27 cellular contexts compared by ENCODE assay signal in genomic region chr5:180548563-180548962, GRCh38. TPM values are rescaled to one million over a fixed set of nuclear protein-coding genes. Genes with fewer than 3 reads are reported as not detected.
A peak's percentile ranks its signal among the peaks of the same experiment; 100 is the strongest.
DNase-seq lines count a peak whose midpoint lies in the region; ATAC-seq, FAIRE-seq and TF ChIP-seq lines count a peak whose summit lies in the region.
"Had no signal": no experiment of that assay in that cellular context is flagged by ENCODE, and none has a peak within 500 bp of the region (broad histone marks: within the 10 kb centered on the region; RNA-seq: fewer than 3 reads in every experiment).

No MANE protein-coding gene starts in this region.

- H3K36me3 Mint-ChIP-seq in Caco-2 (ENCODE audit: insufficient read depth, unreplicated experiment): peaks cover 69% of the 10 kb centered on the region
- H3K36me3 Mint-ChIP-seq in astrocyte (ENCODE audit: low read depth, unreplicated experiment): peaks cover 18% of the 10 kb centered on the region
- no peaks in the 10 kb centered on the region for H3K36me3 Mint-ChIP-seq in natural killer cell

- no peaks in the 10 kb centered on the region for H3K27me3 Mint-ChIP-seq in Caco-2 (ENCODE audit: insufficient read depth, unreplicated experiment)
- H3K27me3 Mint-ChIP-seq in astrocyte (ENCODE audit: low read depth, unreplicated experiment): no peaks in the 10 kb centered on the region
- no peaks in the 10 kb centered on the region for H3K27me3 Mint-ChIP-seq in natural killer cell (ENCODE audit: low read depth in 2 of 2)

- no peak overlapping the region for H3K9ac ChIP-seq in HUES6 (ENCODE audit: low read length)
- no peak overlapping the region for H3K9ac ChIP-seq in astrocyte (ENCODE audit: low read length)

- H3K4me2 ChIP-seq in astrocyte (ENCODE audit: low read length): no peak overlapping the region

- no peak overlapping the region for H3K4me3 ChIP-seq in Caco-2 (ENCODE audit: low read depth, low read length)
- H3K4me3 ChIP-seq in HUES6 (ENCODE audit: low read depth, low read length): no peak overlapping the region
- H3K4me3 ChIP-seq in astrocyte (ENCODE audit: insufficient read depth, low read depth, low read length): no peak overlapping the region
- no peak overlapping the region for H3K4me3 ChIP-seq in HAP-1
- H3K4me3 ChIP-seq: left ventricle myocardium inferior, sigmoid colon, upper lobe of left lung had no signal

- ATAC-seq in natural killer cell (peak in 1 of 3 donors; percentile 37), HG03139 (IDR thresholded peaks at IDR 0.05; ENCODE audit: unreplicated experiment) (no peak)
- ATAC-seq: esophagus mucosa, foreskin keratinocyte, Panc1 had no signal

- H3K4me3 Mint-ChIP-seq in Caco-2 (ENCODE audit: unreplicated experiment) (no peak overlapping the region), astrocyte (ENCODE audit: unreplicated experiment) (no peak overlapping the region), natural killer cell (no peak overlapping the region)
- H3K4me3 Mint-ChIP-seq: activated T-helper 1 cell treated with anti-CD3 and anti-CD28 coated beads, Interleukin-12 subunit alpha, Interleukin-12 subunit beta, Interleukin-2, Interleukin-4 antibody, amounts not matched to agents 30 ng/mL and 10 ng/mL and 1 ng/mL, durations not matched to agents 14 hours and 24 hours and 36 hours; nephron had no signal

- H3K27ac Mint-ChIP-seq in Caco-2 (ENCODE audit: unreplicated experiment): peak overlapping the region; percentile 87
- H3K27ac Mint-ChIP-seq in astrocyte (ENCODE audit: unreplicated experiment): peak overlapping the region; percentile 16
- peak overlapping the region; percentile 78 to 80 for H3K27ac Mint-ChIP-seq in natural killer cell
- H3K27ac Mint-ChIP-seq: activated T-helper 1 cell treated with anti-CD3 and anti-CD28 coated beads, Interleukin-12 subunit alpha, Interleukin-12 subunit beta, Interleukin-2, Interleukin-4 antibody, amounts not matched to agents 30 ng/mL and 10 ng/mL and 1 ng/mL, durations not matched to agents 14 hours and 24 hours and 36 hours; nephron had no signal

- TF ChIP-seq CTCF in Caco-2 (IDR thresholded peaks at IDR 0.05; ENCODE audit: insufficient read depth in 1 of 2, low read depth in 1 of 2, low read length in 1 of 2, severe bottlenecking in 1 of 2, unreplicated experiment in 1 of 2) (no peak), astrocyte (IDR thresholded peaks at IDR 0.05; ENCODE audit: insufficient read depth, low read depth, low read length) (no peak), natural killer cell (IDR thresholded peaks at IDR 0.05) (no peak)

- no TSS peak for BruUV-seq in Caco-2 (replicated peaks; lab: Mats Ljungman, UMichigan)

- H3K9me3 Mint-ChIP-seq in Caco-2 (ENCODE audit: unreplicated experiment): no peaks in the 10 kb centered on the region
- no peaks in the 10 kb centered on the region for H3K9me3 Mint-ChIP-seq in astrocyte (ENCODE audit: unreplicated experiment)
- H3K9me3 Mint-ChIP-seq in natural killer cell: no peaks in the 10 kb centered on the region
- H3K9me3 Mint-ChIP-seq: activated T-helper 1 cell treated with anti-CD3 and anti-CD28 coated beads, Interleukin-12 subunit alpha, Interleukin-12 subunit beta, Interleukin-2, Interleukin-4 antibody, amounts not matched to agents 30 ng/mL and 10 ng/mL and 1 ng/mL, durations not matched to agents 14 hours and 24 hours and 36 hours; nephron had no signal

- H3K4me1 Mint-ChIP-seq in Caco-2 (ENCODE audit: low read depth, unreplicated experiment) (peaks cover 6% of the 10 kb centered on the region), astrocyte (ENCODE audit: low read depth, unreplicated experiment) (no peaks in the 10 kb centered on the region), natural killer cell (peaks cover 20 to 25% of the 10 kb centered on the region in 2 donors)
- H3K4me1 Mint-ChIP-seq: nephron had no signal

- no peaks in the 10 kb centered on the region; the same call in 1 of the 2 replicates for H3K4me1 ChIP-seq in Caco-2
- no peaks in the 10 kb centered on the region for H3K4me1 ChIP-seq in HUES6 (ENCODE audit: control insufficient read depth, insufficient read depth, low read length)
- no peaks in the 10 kb centered on the region for H3K4me1 ChIP-seq in astrocyte (ENCODE audit: insufficient read depth, low read length)
- H3K4me1 ChIP-seq in HAP-1: no peaks in the 10 kb centered on the region
- H3K4me1 ChIP-seq: foreskin keratinocyte, sigmoid colon, upper lobe of left lung had no signal

- in situ Hi-C loops in HAP-1 (cut with MboI; ENCODE audit: low sequenced_read_pairs): no loop called here

- no peaks in the 10 kb centered on the region; the same call in 1 of the 2 replicates for H3K36me3 ChIP-seq in Caco-2 (ENCODE audit: control insufficient read depth, insufficient read depth, low read length)
- peaks cover 60% of the 10 kb centered on the region for H3K36me3 ChIP-seq in HUES6 (ENCODE audit: control insufficient read depth, insufficient read depth, low read length)
- no peaks in the 10 kb centered on the region for H3K36me3 ChIP-seq in astrocyte (ENCODE audit: insufficient read depth, low read length)
- peaks cover 33% of the 10 kb centered on the region for H3K36me3 ChIP-seq in HAP-1 (replicated peaks)

- FAIRE-seq in astrocyte (lab: Jason Lieb, UNC): no peak
- FAIRE-seq in frontal cortex (lab: Jason Lieb, UNC): no peak
- FAIRE-seq: colon, GM18507 had no signal

- no peaks in the 10 kb centered on the region for H3K9me3 ChIP-seq in Caco-2
- no peaks in the 10 kb centered on the region for H3K9me3 ChIP-seq in HUES6 (ENCODE audit: control insufficient read depth, insufficient read depth, low read depth, low read length)
- no peaks in the 10 kb centered on the region for H3K9me3 ChIP-seq in astrocyte (ENCODE audit: insufficient read depth, low read depth, low read length)
- no peaks in the 10 kb centered on the region for H3K9me3 ChIP-seq in HAP-1
- H3K9me3 ChIP-seq: left ventricle myocardium inferior, sigmoid colon, upper lobe of left lung had no signal

- no peaks in the 10 kb centered on the region for H3K27me3 ChIP-seq in Caco-2 (replicated peaks; ENCODE audit: control insufficient read depth, insufficient read depth, low read length)
- no peaks in the 10 kb centered on the region for H3K27me3 ChIP-seq in HUES6 (ENCODE audit: control insufficient read depth, insufficient read depth, low read length)
- no peaks in the 10 kb centered on the region for H3K27me3 ChIP-seq in astrocyte (ENCODE audit: insufficient read depth, low read length)
- no peaks in the 10 kb centered on the region for H3K27me3 ChIP-seq in HAP-1 (ENCODE audit: low read depth)
- H3K27me3 ChIP-seq: brain microvascular endothelial cell, foreskin keratinocyte, sigmoid colon, upper lobe of left lung had no signal

- peaks cover 66% of the 10 kb centered on the region for H3K79me2 ChIP-seq in astrocyte (ENCODE audit: insufficient read depth, low read length)

- H3K27ac ChIP-seq in HUES6 (ENCODE audit: low read depth, low read length) (0 out of 2 replicates have a peak overlapping the region, but pooled peaks have one; percentile 19), astrocyte (ENCODE audit: low read depth, low read length) (no peak overlapping the region)
- H3K27ac ChIP-seq: brain microvascular endothelial cell, foreskin keratinocyte, left ventricle myocardium inferior, sigmoid colon, upper lobe of left lung had no signal

- DNase-seq in Caco-2: no peak
- DNase-seq in astrocyte (ENCODE audit: low read depth): peak; percentile 18
- no peak for DNase-seq in natural killer cell
- DNase-seq in CD1c-positive myeloid dendritic cell (ENCODE audit: extremely low spot score): no peak
- no peak for DNase-seq in frontal cortex (ENCODE audit: low spot score in 2 of 2)
- no peak for DNase-seq in HAP-1 (ENCODE audit: low spot score in 2 of 2)
- DNase-seq: activated CD4-positive, alpha-beta T cell treated with anti-CD3 and anti-CD28 coated beads for 1 hour; brain microvascular endothelial cell; effector memory CD4-positive, alpha-beta T cell; foreskin keratinocyte; GDM1; left ventricle myocardium inferior; NCI-H1048; NCI-H187; NCI-H526; SIG-M5; sigmoid colon; upper lobe of left lung had no signal

- POLR2A ChIA-PET in Caco-2 (lab: Charles Lee): no interaction called here

- H4K20me1 ChIP-seq in astrocyte (ENCODE audit: insufficient read depth, low read length): peaks cover 41% of the 10 kb centered on the region

- H2AFZ ChIP-seq in astrocyte (ENCODE audit: low read depth, low read length): no peak overlapping the region

- CTCF ChIA-PET in Caco-2 (lab: Charles Lee): no interaction called here

- intact Hi-C loops in Caco-2 (cut with micrococcal nuclease; ENCODE audit: unreplicated experiment) (no loop called here), natural killer cell (cut with micrococcal nuclease) (no loop called here)

RNA-seq across cellular contexts. Expression of gene SCGB3A1, which starts 42.7 kb away (rescaled TPM):
- total RNA-seq in Caco-2 (2022) (not detected in 2 replicates), astrocyte (not detected in 2 replicates), natural killer cell (not detected), frontal cortex (not detected)
- total RNA-seq: activated T-helper 1 cell treated with anti-CD3 and anti-CD28 coated beads, Interleukin-12 subunit alpha, Interleukin-12 subunit beta, Interleukin-2, Interleukin-4 antibody, amounts not matched to agents 30 ng/mL and 10 ng/mL and 1 ng/mL, durations not matched to agents 14 hours and 24 hours and 36 hours; foreskin keratinocyte; H4; left ventricle myocardium inferior; sigmoid colon had no signal

RNA-seq across cellular contexts. Expression of gene CNOT6, which starts 54.4 kb away (rescaled TPM):
- total RNA-seq in Caco-2 (2022): 43.2 and 46.3 TPM in 2 replicates
- total RNA-seq in astrocyte: 33.7 and 41.7 TPM in 2 replicates
- 10 to 100 TPM; 20.9 to 32.4 (median 26.1) TPM for total RNA-seq in natural killer cell
- total RNA-seq in frontal cortex: 34.6 TPM

Comparison
In these comparisons a context has a peak if more than half of its experiments do, and no peak if none do; other contexts are left out.
1. H3K27ac Mint-ChIP-seq: peak in every context shown above with its lines; median percentile 87 in Caco-2; 79 in natural killer cell; 16 in astrocyte.